13 cellular contexts compared by ENCODE assay signal in genomic region chr3:172658344-172659245, GRCh38. TPM values are rescaled to one million over a fixed set of nuclear protein-coding genes. Genes with fewer than 3 reads are reported as not detected.
DNase-seq lines count a peak whose midpoint lies in the region; ATAC-seq and TF ChIP-seq lines count a peak whose summit lies in the region.
"Had no signal": no experiment of that assay in that cellular context is flagged by ENCODE, and none has a peak within 500 bp of the region (broad histone marks: within the 10 kb centered on the region; RNA-seq: fewer than 3 reads in every experiment).

No MANE protein-coding gene starts in this region.

- peak; percentile 41 to 85 (median 66) for ATAC-seq in right lobe of liver
- ATAC-seq in GM21737 (IDR thresholded peaks at IDR 0.05; ENCODE audit: unreplicated experiment) = no peak

- H3K36me3 ChIP-seq in mammary epithelial cell (ENCODE audit: insufficient read depth, low read length) (no peaks in the 10 kb centered on the region), right lobe of liver (no peaks in the 10 kb centered on the region)

- no TSS peak for BruUV-seq in mammary epithelial cell (replicated peaks; lab: Mats Ljungman, UMichigan)

- POLR2A ChIA-PET in GM10248 (lab: Yijun Ruan, JAX) = no interaction called here

- no peak overlapping the region for H3K27ac ChIP-seq in mammary epithelial cell (ENCODE audit: insufficient read depth, low read depth, low read length)
- no peak overlapping the region for H3K27ac ChIP-seq in right lobe of liver
- H3K27ac ChIP-seq: HL-60 had no signal

- H3K27me3 ChIP-seq in mammary epithelial cell (ENCODE audit: insufficient read depth, low read length) (no peaks in the 10 kb centered on the region), right lobe of liver (no peaks in the 10 kb centered on the region)

- TF ChIP-seq EP300 in Ishikawa (IDR thresholded peaks at IDR 0.05; ENCODE audit: borderline replicate concordance) = peak; percentile 99

- WGBS in mammary epithelial cell (ENCODE audit: low coverage, missing lambda C conversion rate) = 62% methylated on average over 6 of the region's 6 CpGs
- 63% methylated on average over 6 of the region's 6 CpGs for WGBS in right lobe of liver (ENCODE audit: insufficient coverage, low coverage, low lambda C conversion rate, missing lambda C conversion rate)

- H3K4me1 ChIP-seq in mammary epithelial cell (ENCODE audit: insufficient read depth, low read length) (peaks cover 14% of the 10 kb centered on the region), right lobe of liver (no peaks in the 10 kb centered on the region)
- H3K4me1 ChIP-seq: Caco-2 had no signal

- CTCF ChIA-PET in mammary epithelial cell (lab: Charles Lee; ENCODE audit: low non-redundant PET) (interaction anchor here (0.9 kb wide), 1 partner anchor 15 kb away, joined by 4 read pairs; no protein-coding TSS in a partner anchor), GM10248 (lab: Yijun Ruan, JAX) (interaction anchor here (0.9 to 2.1 kb wide), 5 partner anchors 8 to 18 kb away, joined by 3 to 10 read pairs (median 3); no protein-coding TSS in a partner anchor)

- DNase-seq in AG08396 (ENCODE audit: low spot score) (peak; percentile 66), mammary epithelial cell (peak; percentile 73), right lobe of liver (peak in 1 of 3 donors; percentile 30), GM10248 (ENCODE audit: extremely low spot score) (no peak), T-helper 9 cell (no peak), DMS153 (lab: John Stamatoyannopoulos, UW) (no peak)
- DNase-seq: activated effector memory CD4-positive, alpha-beta T cell treated with anti-CD3 and anti-CD28 coated beads, Interleukin-2, amount 50 U/mL, for 16 hours; Caco-2; hippocampal formation; SHP77 had no signal

- TF ChIP-seq CTCF in mammary epithelial cell (conservative IDR thresholded peaks at IDR 0.05 in 1 of 2, IDR thresholded peaks at IDR 0.05 in 1 of 2; ENCODE audit: extremely low read depth in 1 of 2, insufficient read depth in 1 of 2, low read depth in 1 of 2, low read length in 2 of 2) (no peak), right lobe of liver (IDR thresholded peaks at IDR 0.05) (no peak), GM10248 (IDR thresholded peaks at IDR 0.05; ENCODE audit: control extremely low read depth, extremely low read depth, low read depth, missing control alignments) (no peak)

- no peak overlapping the region for H3K4me2 ChIP-seq in mammary epithelial cell (ENCODE audit: insufficient read depth, low read depth, low read length)

- no peaks in the 10 kb centered on the region for H3K9me3 ChIP-seq in mammary epithelial cell (replicated peaks; ENCODE audit: insufficient read depth, low read length)
- H3K9me3 ChIP-seq in right lobe of liver = no peaks in the 10 kb centered on the region
- H3K9me3 ChIP-seq: Caco-2 had no signal

- intact Hi-C loops in mammary epithelial cell (cut with micrococcal nuclease) = no loop called here
- intact Hi-C loops in right lobe of liver (cut with DNase I) = no loop called here

- peaks cover 30% of the 10 kb centered on the region for H3K79me2 ChIP-seq in mammary epithelial cell (ENCODE audit: insufficient read depth, low read length)

- no peak overlapping the region for H3K9ac ChIP-seq in mammary epithelial cell (ENCODE audit: insufficient read depth, low read length)

- in situ Hi-C loops in mammary epithelial cell (cut with MboI; ENCODE audit: low sequenced_read_pairs in 2 of 2) = no loop called here

- dilution Hi-C loops in mammary epithelial cell (cut with HindIII; ENCODE audit: low sequenced_read_pairs) = no loop called here

- TF ChIP-seq RAD21 in Ishikawa (IDR thresholded peaks at IDR 0.05; ENCODE audit: low read depth) = peak; percentile 10; the same call in 1 of the 2 replicates

- TF ChIP-seq POLR2A in right lobe of liver (IDR thresholded peaks at IDR 0.05) = no peak

- H3K4me3 ChIP-seq in mammary epithelial cell (replicated peaks in 1 of 3; ENCODE audit: insufficient read depth in 1 of 3, low read depth in 2 of 3, low read length in 3 of 3) (no peak overlapping the region), right lobe of liver (no peak overlapping the region)

- no peak overlapping the region for H2AFZ ChIP-seq in mammary epithelial cell (ENCODE audit: low read depth, low read length)

- no peaks in the 10 kb centered on the region for H4K20me1 ChIP-seq in mammary epithelial cell (ENCODE audit: insufficient read depth, low read length)

TF ChIP-seq in Ishikawa, 13 proteins besides CTCF, POLR2A, EP300 and RAD21:
- peak; percentile 47; the same call in 1 of the 2 replicates for TF ChIP-seq CREB1 (IDR thresholded peaks at IDR 0.05; ENCODE audit: low read depth)
- TF ChIP-seq REST (IDR thresholded peaks at IDR 0.05; ENCODE audit: low read depth) = no peak
- peak; percentile 89 for TF ChIP-seq USF1 (IDR thresholded peaks at IDR 0.05)
- TF ChIP-seq TCF12 (IDR thresholded peaks at IDR 0.05; ENCODE audit: low read depth) = peak; percentile 98
- peak; percentile 95 for TF ChIP-seq FOXM1 (IDR thresholded peaks at IDR 0.05; ENCODE audit: borderline replicate concordance, low read depth)
- no peak for TF ChIP-seq ZBTB7A (IDR thresholded peaks at IDR 0.05; ENCODE audit: low read depth)
- TF ChIP-seq YY1 (IDR thresholded peaks at IDR 0.05; ENCODE audit: low read depth) = peak; percentile 61; the same call in 1 of the 2 replicates
- no peak for TF ChIP-seq EGR1 (IDR thresholded peaks at IDR 0.05)
- peak; percentile 57 for TF ChIP-seq CEBPB (IDR thresholded peaks at IDR 0.05)
- TF ChIP-seq MAX (IDR thresholded peaks at IDR 0.05) = peak; percentile 81
- no peak for TF ChIP-seq TAF1 (IDR thresholded peaks at IDR 0.05; ENCODE audit: low read depth)
- TF ChIP-seq TEAD4 (IDR thresholded peaks at IDR 0.05) = peak; percentile 99
- TF ChIP-seq NFIC (IDR thresholded peaks at IDR 0.05) = peak; percentile 98

RNA-seq across cellular contexts. Expression of gene NCEH1, which starts 52.3 kb away (rescaled TPM):
- 10 to 100 TPM; 13.7 to 44.3 TPM for total RNA-seq in mammary epithelial cell
- polyA plus RNA-seq in mammary epithelial cell = 22.7 TPM
- polyA minus RNA-seq in mammary epithelial cell = 34.8 TPM
- 10 to 100 TPM in 1 of 6 experiments, 1 to 10 TPM in 5; 1.5 to 13.0 (median 4.3) TPM for total RNA-seq in right lobe of liver

Comparison
In these comparisons a context has a peak if more than half of its experiments do, and no peak if none do; other contexts are left out.
1. DNase-seq: peak in AG08396 (single experiment) and mammary epithelial cell (single experiment); none in GM10248 (single experiment), T-helper 9 cell (single experiment) and DMS153 (single experiment).